9 cellular contexts compared by ENCODE assay signal in genomic region chr4:76179398-76180318, GRCh38. TPM values are rescaled to one million over a fixed set of nuclear protein-coding genes. Genes with fewer than 3 reads are reported as not detected.
DNase-seq lines count a peak whose midpoint lies in the region; ATAC-seq and TF ChIP-seq lines count a peak whose summit lies in the region.
"Had no signal": no experiment of that assay in that cellular context is flagged by ENCODE, and none has a peak within 500 bp of the region (broad histone marks: within the 10 kb centered on the region; RNA-seq: fewer than 3 reads in every experiment).

No MANE protein-coding gene starts in this region.

- H3K9me3 Mint-ChIP-seq in activated naive CD8-positive, alpha-beta T cell treated with anti-CD3 and anti-CD28 coated beads for 36 hours: no peaks in the 10 kb centered on the region
- H3K9me3 Mint-ChIP-seq: stimulated activated naive CD8-positive, alpha-beta T cell treated with anti-CD3 and anti-CD28 coated beads, Interleukin-15, Interleukin-2, amounts not matched to agents 100 ng/mL and 50 ng/mL, for 24 hours had no signal

- no peak overlapping the region for H3K4me3 Mint-ChIP-seq in activated naive CD8-positive, alpha-beta T cell treated with anti-CD3 and anti-CD28 coated beads for 36 hours
- H3K4me3 Mint-ChIP-seq: stimulated activated naive CD8-positive, alpha-beta T cell treated with anti-CD3 and anti-CD28 coated beads, Interleukin-15, Interleukin-2, amounts not matched to agents 100 ng/mL and 50 ng/mL, for 24 hours had no signal

- H3K4me1 ChIP-seq in psoas muscle: peaks cover 20% of the 10 kb centered on the region
- no peaks in the 10 kb centered on the region for H3K4me1 ChIP-seq in uterus

- no peak for TF ChIP-seq POLR2A in uterus (IDR thresholded peaks at IDR 0.05)

- peak; percentile 83 for TF ChIP-seq CTCF in GM10266 (IDR thresholded peaks at IDR 0.05; ENCODE audit: control insufficient read depth, insufficient read depth, low read depth, missing control alignments)
- TF ChIP-seq CTCF in psoas muscle (IDR thresholded peaks at IDR 0.05): peak; percentile 94
- TF ChIP-seq CTCF in uterus (IDR thresholded peaks at IDR 0.05): peak; percentile 75 to 96 (median 85)

- 57 to 70% (median 58%) methylated on average over 11 of the region's 11 CpGs for WGBS in psoas muscle, 3 donors

- H3K9me3 ChIP-seq in psoas muscle: no peaks in the 10 kb centered on the region
- no peaks in the 10 kb centered on the region for H3K9me3 ChIP-seq in uterus

- peaks cover 0 to 61% of the 10 kb centered on the region in 2 donors for H3K36me3 ChIP-seq in psoas muscle (ENCODE audit: insufficient read depth in 1 of 2, low read depth in 1 of 2)
- no peaks in the 10 kb centered on the region for H3K36me3 ChIP-seq in uterus

- H3K27me3 ChIP-seq in psoas muscle (ENCODE audit: insufficient read depth in 3 of 3, low read length in 2 of 3) (no peaks in the 10 kb centered on the region), uterus (no peaks in the 10 kb centered on the region)

- no peaks in the 10 kb centered on the region for H3K27me3 Mint-ChIP-seq in activated naive CD8-positive, alpha-beta T cell treated with anti-CD3 and anti-CD28 coated beads for 36 hours
- H3K27me3 Mint-ChIP-seq: stimulated activated naive CD8-positive, alpha-beta T cell treated with anti-CD3 and anti-CD28 coated beads, Interleukin-15, Interleukin-2, amounts not matched to agents 100 ng/mL and 50 ng/mL, for 24 hours had no signal

- H3K4me1 Mint-ChIP-seq in activated naive CD8-positive, alpha-beta T cell treated with anti-CD3 and anti-CD28 coated beads for 36 hours: peaks cover 1% of the 10 kb centered on the region

- H3K27ac ChIP-seq in psoas muscle (peak overlapping the region; percentile 41), uterus (peak overlapping the region; percentile 23 to 36)

- H3K4me3 ChIP-seq in psoas muscle: no peak overlapping the region
- no peak overlapping the region for H3K4me3 ChIP-seq in uterus

- H3K27ac Mint-ChIP-seq in activated naive CD8-positive, alpha-beta T cell treated with anti-CD3 and anti-CD28 coated beads for 36 hours: no peak overlapping the region
- H3K27ac Mint-ChIP-seq: stimulated activated naive CD8-positive, alpha-beta T cell treated with anti-CD3 and anti-CD28 coated beads, Interleukin-15, Interleukin-2, amounts not matched to agents 100 ng/mL and 50 ng/mL, for 24 hours had no signal

- peaks cover 1% of the 10 kb centered on the region for H3K36me3 Mint-ChIP-seq in activated naive CD8-positive, alpha-beta T cell treated with anti-CD3 and anti-CD28 coated beads for 36 hours

- DNase-seq in GM10266 (ENCODE audit: extremely low spot score) (peak; percentile 73), NCI-H1105 (lab: John Stamatoyannopoulos, UW) (peak; percentile 52), SKM-1 treated with dmso at 0.1 percent for 144 hours (lab: John Stamatoyannopoulos, UW; ENCODE audit: unreplicated experiment) (peak; percentile 55), cardiac septum (ENCODE audit: low spot score) (peak; percentile 85), psoas muscle (peak; percentile 83 to 94), uterus (peak; percentile 80 to 86)
- DNase-seq in activated naive CD8-positive, alpha-beta T cell treated with anti-CD3 and anti-CD28 coated beads for 36 hours: peak; percentile 71

- intact Hi-C loops in cardiac septum (cut with DNase I): loop anchor here (1.0 to 5.0 kb wide), 4 partner anchors 73 to 325 kb away; partner anchors contain the start of genes FAM47E and STBD1
- intact Hi-C loops in psoas muscle (cut with DNase I): loop anchor here (2.0 to 10.0 kb wide), 6 partner anchors 68 to 325 kb away; partner anchors contain the start of genes CCDC158 (in 1 of the 2), FAM47E (in 1 of the 2) and STBD1 (in 1 of the 2)
- intact Hi-C loops in uterus (cut with DNase I; ENCODE audit: low total_unique reads): no loop called here

- ATAC-seq in HG02571 (IDR thresholded peaks at IDR 0.05; ENCODE audit: unreplicated experiment): peak; percentile 83
- peak; percentile 85 to 91 (median 87) for ATAC-seq in psoas muscle

RNA-seq across cellular contexts. Expression of gene NUP54, which starts 31.5 kb away (rescaled TPM):
- 10 to 100 TPM; 72.1 to 76.2 TPM for total RNA-seq in activated naive CD8-positive, alpha-beta T cell treated with anti-CD3 and anti-CD28 coated beads for 36 hours
- total RNA-seq in cardiac septum: 22.7 TPM
- total RNA-seq in psoas muscle: 10 to 100 TPM; 14.1 to 25.9 (median 17.6) TPM
- polyA plus RNA-seq in psoas muscle: 10 to 100 TPM; 14.2 to 26.0 (median 25.4) TPM
- total RNA-seq in uterus: 10 to 100 TPM; 31.2 to 99.5 (median 62.6) TPM

RNA-seq across cellular contexts. Expression of gene SCARB2, which starts 34.0 kb away (rescaled TPM):
- 1 to 10 TPM; 2.9 to 4.3 TPM for total RNA-seq in activated naive CD8-positive, alpha-beta T cell treated with anti-CD3 and anti-CD28 coated beads for 36 hours
- 114 TPM for total RNA-seq in cardiac septum
- 100 to 1,000 TPM; 109 to 199 (median 170) TPM for total RNA-seq in psoas muscle
- polyA plus RNA-seq in psoas muscle: 100 to 1,000 TPM in 1 of 3 donors, 10 to 100 TPM in 2; 58.5 to 107 (median 81.7) TPM
- 100 to 1,000 TPM; 150 to 233 (median 196) TPM for total RNA-seq in uterus

Comparison
In these comparisons a context has a peak if more than half of its experiments do, and no peak if none do; other contexts are left out.
1. RNA of gene SCARB2, which starts 34.0 kb away (total RNA-seq): 150 to 233 TPM in uterus, 109 to 199 TPM in psoas muscle and 114 TPM in cardiac septum (single experiment); 2.9 to 4.3 TPM in activated naive CD8-positive, alpha-beta T cell treated with anti-CD3 and anti-CD28 coated beads for 36 hours; every median in the first group is over 10 times any median in the second.
2. Peak in every context shown above with its lines, with median percentiles within 50 percentile points of each other: DNase-seq and CTCF ChIP-seq.